9 cellular contexts compared by ENCODE assay signal in the genomic region with DNA sequence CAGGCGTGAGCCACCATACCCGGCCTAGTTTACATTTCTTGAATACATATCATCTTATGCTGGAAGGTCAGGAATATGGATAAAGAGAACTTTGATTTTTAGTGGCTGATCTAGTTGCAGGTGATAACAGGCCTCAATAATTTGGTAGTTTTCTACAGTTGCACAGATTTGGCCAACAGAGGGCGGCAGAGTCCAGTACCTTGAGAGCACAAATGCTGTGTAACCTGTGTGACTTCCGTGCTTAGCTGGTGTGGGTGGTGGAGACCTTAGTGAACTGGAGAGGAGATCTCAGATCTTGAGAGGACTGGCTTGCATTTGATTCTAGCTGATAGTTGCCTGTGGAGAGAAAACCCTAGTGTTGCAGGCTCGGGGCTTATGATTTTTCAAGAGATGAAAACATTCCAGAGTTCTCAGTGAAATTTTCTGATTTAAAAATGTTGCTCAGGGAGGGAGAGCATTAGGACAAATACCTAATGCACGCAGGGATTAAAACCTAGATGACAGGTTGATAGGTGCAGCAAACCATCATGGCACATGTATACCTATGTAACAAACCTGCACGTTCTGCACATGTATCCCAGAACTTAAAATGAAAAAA. TPM values are rescaled to one million over a fixed set of nuclear protein-coding genes. Genes with fewer than 3 reads are reported as not detected.
DNase-seq lines count a peak whose midpoint lies in the region; ATAC-seq lines count a peak whose summit lies in the region.
"Had no signal": no experiment of that assay in that cellular context is flagged by ENCODE, and none has a peak within 500 bp of the region (broad histone marks: within the 10 kb centered on the region; RNA-seq: fewer than 3 reads in every experiment).

No MANE protein-coding gene starts in this region.

- H3K36me3 Mint-ChIP-seq in naive thymus-derived CD4-positive, alpha-beta T cell, result no peaks in the 10 kb centered on the region
- no peaks in the 10 kb centered on the region for H3K36me3 Mint-ChIP-seq in stimulated activated memory B cell treated with anti-CD40 and anti-IgM and Interleukin-4, amounts not matched to agents 10 μg/mL and 1 μg/mL and 100 μg/mL, for 72 hours

- H3K27me3 ChIP-seq in naive thymus-derived CD4-positive, alpha-beta T cell (ENCODE audit: control insufficient read depth in 2 of 2, insufficient read depth in 2 of 2, low read length in 2 of 2), result no peaks in the 10 kb centered on the region

- H3K36me3 ChIP-seq in naive thymus-derived CD4-positive, alpha-beta T cell (ENCODE audit: control insufficient read depth in 2 of 3, insufficient read depth in 3 of 3, low read length in 3 of 3), result no peaks in the 10 kb centered on the region

- no peak overlapping the region for H3K4me3 ChIP-seq in naive thymus-derived CD4-positive, alpha-beta T cell (ENCODE audit: low read length)

- no peak overlapping the region for H3K4me3 Mint-ChIP-seq in naive thymus-derived CD4-positive, alpha-beta T cell
- no peak overlapping the region for H3K4me3 Mint-ChIP-seq in stimulated activated memory B cell treated with anti-CD40 and anti-IgM and Interleukin-4, amounts not matched to agents 10 μg/mL and 1 μg/mL and 100 μg/mL, for 72 hours

- ATAC-seq in GM21367 (IDR thresholded peaks at IDR 0.05; ENCODE audit: unreplicated experiment), result peak; percentile 98
- peak; percentile 91 for ATAC-seq in naive thymus-derived CD4-positive, alpha-beta T cell
- peak; percentile 78 for ATAC-seq in stimulated activated memory B cell treated with anti-CD40 and anti-IgM and Interleukin-4, amounts not matched to agents 10 μg/mL and 1 μg/mL and 100 μg/mL, for 72 hours

- H3K27me3 Mint-ChIP-seq in naive thymus-derived CD4-positive, alpha-beta T cell, result peaks cover 0 to 5% (median 0%) of the 10 kb centered on the region in 5 donors
- H3K27me3 Mint-ChIP-seq in stimulated activated memory B cell treated with anti-CD40 and anti-IgM and Interleukin-4, amounts not matched to agents 10 μg/mL and 1 μg/mL and 100 μg/mL, for 72 hours, result no peaks in the 10 kb centered on the region

- POLR2A ChIA-PET in naive thymus-derived CD4-positive, alpha-beta T cell (lab: Charles Lee), result no interaction called here

- DNase-seq in DMS 273 (lab: John Stamatoyannopoulos, UW; ENCODE audit: unreplicated experiment), result peak; percentile 91
- peak; percentile 56 for DNase-seq in HK-2 (ENCODE audit: unreplicated experiment)
- peak; percentile 44 for DNase-seq in NCI-H82 treated with DMSO at 0.1 percent for 48 hours (lab: John Stamatoyannopoulos, UW; ENCODE audit: unreplicated experiment)
- peak; percentile 86 for DNase-seq in activated CD8-positive, alpha-beta memory T cell treated with anti-CD3 and anti-CD28 coated beads for 24 hours
- peak; percentile 45 for DNase-seq in epidermal melanocyte (ENCODE audit: insufficient read length, low spot score)
- DNase-seq in naive thymus-derived CD4-positive, alpha-beta T cell, result peak; percentile 24 to 72 (median 62)

- H3K4me1 ChIP-seq in naive thymus-derived CD4-positive, alpha-beta T cell (ENCODE audit: control insufficient read depth in 2 of 2, insufficient read depth in 2 of 2, low read length in 2 of 2), result no peaks in the 10 kb centered on the region

- H3K9me3 ChIP-seq in naive thymus-derived CD4-positive, alpha-beta T cell (ENCODE audit: control insufficient read depth in 2 of 3, low read length in 3 of 3), result no peaks in the 10 kb centered on the region

- H3K9me3 Mint-ChIP-seq in naive thymus-derived CD4-positive, alpha-beta T cell, result no peaks in the 10 kb centered on the region
- H3K9me3 Mint-ChIP-seq in stimulated activated memory B cell treated with anti-CD40 and anti-IgM and Interleukin-4, amounts not matched to agents 10 μg/mL and 1 μg/mL and 100 μg/mL, for 72 hours, result no peaks in the 10 kb centered on the region

- intact Hi-C loops in naive thymus-derived CD4-positive, alpha-beta T cell (cut with micrococcal nuclease), result loop anchor here (1.0 kb wide), 2 partner anchors 433 to 655 kb away; no protein-coding TSS in a partner anchor

- peak overlapping the region in 3 of 9 donors; percentile 0 to 23 (median 6) for H3K27ac Mint-ChIP-seq in naive thymus-derived CD4-positive, alpha-beta T cell
- no peak overlapping the region for H3K27ac Mint-ChIP-seq in stimulated activated memory B cell treated with anti-CD40 and anti-IgM and Interleukin-4, amounts not matched to agents 10 μg/mL and 1 μg/mL and 100 μg/mL, for 72 hours

- peaks cover 4 to 10% (median 5%) of the 10 kb centered on the region in 7 donors for H3K4me1 Mint-ChIP-seq in naive thymus-derived CD4-positive, alpha-beta T cell
- H3K4me1 Mint-ChIP-seq in stimulated activated memory B cell treated with anti-CD40 and anti-IgM and Interleukin-4, amounts not matched to agents 10 μg/mL and 1 μg/mL and 100 μg/mL, for 72 hours, result peaks cover 7% of the 10 kb centered on the region

- CTCF ChIA-PET in naive thymus-derived CD4-positive, alpha-beta T cell (lab: Charles Lee), result interaction anchor here (0.6 to 2.8 kb wide), 12 partner anchors 9 to 660 kb away, joined by 3 to 21 read pairs (median 4); no protein-coding TSS in a partner anchor

- no peak overlapping the region for H3K27ac ChIP-seq in naive thymus-derived CD4-positive, alpha-beta T cell (ENCODE audit: low read depth, low read length)
- H3K27ac ChIP-seq: epithelial cell of prostate had no signal

RNA-seq across cellular contexts. Expression of a gene that starts 17.4 kb away (rescaled TPM):
- total RNA-seq in naive thymus-derived CD4-positive, alpha-beta T cell, result not detected
- under 1 TPM in 1 of 2 donors, not detected in 1; 0.09 TPM for polyA plus RNA-seq in naive thymus-derived CD4-positive, alpha-beta T cell
